8 cellular contexts compared by ENCODE assay signal in genomic region chr19:32691291-32691951, GRCh38.
DNase-seq lines count a peak whose midpoint lies in the region; ATAC-seq lines count a peak whose summit lies in the region.

TSS of gene NUDT19 (plus strand) at chr19:32691821. CDS start at chr19:32691961, 140 bp downstream.

- DNase-seq in AG08396 (ENCODE audit: low spot score): peak; percentile 93
- DNase-seq in NCI-H2196 treated with DMSO at 0.1 percent for 48 hours (lab: John Stamatoyannopoulos, UW; ENCODE audit: unreplicated experiment): peak; percentile 53
- DNase-seq in activated CD4-positive, CD25-positive, alpha-beta regulatory T cell treated with anti-CD3 and anti-CD28 coated beads, Interleukin-2, amount 50 U/mL, for 16 hours (ENCODE audit: low read depth, low spot score): peak; percentile 58
- DNase-seq in cerebellar cortex (ENCODE audit: low spot score): peak; percentile 75
- peak; percentile 69 for DNase-seq in kidney glomerular epithelial cell (lab: John Stamatoyannopoulos, UW)
- DNase-seq in stimulated activated CD4-positive, alpha-beta T cell treated with anti-CD3 and anti-CD28 coated beads, Interleukin-1b, Interleukin-23, amount 100 ng/mL, for 1 hour (ENCODE audit: low read depth in 2 of 2): peak; percentile 43 to 50

- ATAC-seq in GM18909 (IDR thresholded peaks at IDR 0.05; ENCODE audit: poor library complexity, unreplicated experiment) (peak; percentile 90), HG03139 (IDR thresholded peaks at IDR 0.05; ENCODE audit: unreplicated experiment) (peak; percentile 90)

Comparison
In these comparisons a context has a peak if more than half of its experiments do, and no peak if none do; other contexts are left out.
1. Peak in every context shown above with its lines: DNase-seq and ATAC-seq.